In the genomic region with DNA sequence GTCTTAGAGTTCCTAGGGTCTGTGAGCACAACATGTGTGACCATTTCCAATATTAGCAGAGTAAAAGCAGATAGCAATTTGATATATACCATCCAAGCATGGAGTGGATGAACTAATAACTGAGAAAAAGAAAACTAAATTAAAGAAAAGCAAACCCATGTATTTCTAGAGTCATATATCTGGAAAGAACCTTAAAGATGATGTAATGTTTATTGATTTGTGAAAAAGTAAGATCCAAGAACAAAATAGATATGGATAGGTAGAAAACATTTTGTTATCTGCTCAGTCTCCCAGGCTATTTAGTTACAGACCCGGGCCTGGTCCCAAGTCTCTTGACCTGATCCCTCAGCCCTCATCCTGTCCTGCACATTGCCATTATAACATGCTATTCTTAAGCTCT, we compare ENCODE assay signal across 29 cellular contexts.
"Had no signal": no experiment of that assay in that cellular context is flagged by ENCODE, and none has a peak within 500 bp of the region (broad histone marks: within the 10 kb centered on the region; RNA-seq: fewer than 3 reads in every experiment).

No MANE protein-coding gene starts in this region.

- H3K4me3 ChIP-seq: stomach, suprapubic skin, testis, thoracic aorta, thyroid gland, tibial artery, tibial nerve, transverse colon, upper lobe of left lung, upper lobe of right lung, uterus, vagina had no signal

- H3K9me3 Mint-ChIP-seq: stimulated activated effector memory CD8-positive, alpha-beta T cell treated with anti-CD3 and anti-CD28 coated beads, Interleukin-12 subunit alpha, Interleukin-12 subunit beta, amount 100 ng/mL, for 72 hours; stimulated activated memory B cell treated with anti-CD40 and anti-IgM and Interleukin-4, amounts not matched to agents 10 μg/mL and 1 μg/mL and 100 μg/mL, for 72 hours; stimulated activated naive B cell treated with anti-CD40 and anti-IgM and Interleukin-4, amounts not matched to agents 10 μg/mL and 1 μg/mL and 100 μg/mL, for 72 hours; stimulated activated naive CD8-positive, alpha-beta T cell treated with anti-CD3 and anti-CD28 coated beads, Interleukin-15, amount 100 ng/mL, for 72 hours; stimulated activated naive CD8-positive, alpha-beta T cell treated with anti-CD3 and anti-CD28 coated beads, Interleukin-15, Interleukin-2, amounts not matched to agents 100 ng/mL and 50 ng/mL, for 24 hours; type B pancreatic cell had no signal

- H3K9me3 ChIP-seq: stomach, suprapubic skin, testis, thoracic aorta, thyroid gland, tibial artery, tibial nerve, transverse colon, upper lobe of left lung, upper lobe of right lung, uterus, vagina had no signal

- H3K27me3 ChIP-seq: stomach, suprapubic skin, testis, thyroid gland, tibial artery, tibial nerve, transverse colon, upper lobe of left lung, upper lobe of right lung, uterus, vagina had no signal

- H3K4me1 ChIP-seq: suprapubic skin, testis, thyroid gland, transverse colon, upper lobe of left lung, upper lobe of right lung, uterus, vagina had no signal

- H3K27me3 Mint-ChIP-seq: stimulated activated memory B cell treated with anti-CD40 and anti-IgM and Interleukin-4, amounts not matched to agents 10 μg/mL and 1 μg/mL and 100 μg/mL, for 72 hours; stimulated activated naive CD8-positive, alpha-beta T cell treated with anti-CD3 and anti-CD28 coated beads, Interleukin-15, Interleukin-2, amounts not matched to agents 100 ng/mL and 50 ng/mL, for 24 hours had no signal

- DNase-seq: stimulated activated CD4-positive, alpha-beta T cell treated with anti-CD3 and anti-CD28 coated beads, Interleukin-2, amount 100 ng/mL, for 48 hours; stimulated activated CD4-positive, alpha-beta T cell treated with anti-CD3 and anti-CD28 coated beads, Interleukin-4, amount 100 ng/mL, for 1 hour; stimulated activated CD4-positive, alpha-beta T cell treated with anti-CD3 and anti-CD28 coated beads, Interleukin-4, amount 100 ng/mL, for 24 hours; stimulated activated CD4-positive, alpha-beta T cell treated with anti-CD3 and anti-CD28 coated beads, Interleukin-4, amount 100 ng/mL, for 4 hours; stimulated activated CD8-positive, alpha-beta memory T cell treated with anti-CD3 and anti-CD28 coated beads, Interleukin-4, amount 100 ng/mL, for 48 hours; stimulated activated naive B cell treated with anti-CD40 and anti-IgM and Interleukin-4, amounts not matched to agents 10 μg/mL and 1 μg/mL and 100 μg/mL, for 72 hours; stimulated activated naive CD4-positive, alpha-beta T cell; stimulated activated naive CD4-positive, alpha-beta T cell treated with Interleukin-2 at 50 U/mL for 16 hours; stimulated activated naive CD8-positive, alpha-beta T cell treated with anti-CD3 and anti-CD28 coated beads, Interleukin-15, amount 100 ng/mL, for 72 hours; stimulated activated naive CD8-positive, alpha-beta T cell treated with anti-CD3 and anti-CD28 coated beads, Interleukin-15, Interleukin-2, amounts not matched to agents 100 U/mL and 50 U/mL, for 24 hours; stomach; substantia nigra; testis; thyroid gland; tibial artery; transverse colon; trophoblast cell; upper lobe of right lung; uterus had no signal

- H3K4me3 Mint-ChIP-seq: stimulated activated effector memory CD8-positive, alpha-beta T cell treated with anti-CD3 and anti-CD28 coated beads, Interleukin-12 subunit alpha, Interleukin-12 subunit beta, amount 100 ng/mL, for 72 hours; stimulated activated memory B cell treated with anti-CD40 and anti-IgM and Interleukin-4, amounts not matched to agents 10 μg/mL and 1 μg/mL and 100 μg/mL, for 72 hours; stimulated activated naive B cell treated with anti-CD40 and anti-IgM and Interleukin-4, amounts not matched to agents 10 μg/mL and 1 μg/mL and 100 μg/mL, for 72 hours; stimulated activated naive CD8-positive, alpha-beta T cell treated with anti-CD3 and anti-CD28 coated beads, Interleukin-15, amount 100 ng/mL, for 72 hours; stimulated activated naive CD8-positive, alpha-beta T cell treated with anti-CD3 and anti-CD28 coated beads, Interleukin-15, Interleukin-2, amounts not matched to agents 100 ng/mL and 50 ng/mL, for 24 hours; type B pancreatic cell had no signal

- ATAC-seq: stimulated activated effector memory CD8-positive, alpha-beta T cell treated with anti-CD3 and anti-CD28 coated beads, Interleukin-12 subunit alpha, Interleukin-12 subunit beta, amount 100 ng/mL, for 72 hours; stimulated activated memory B cell treated with anti-CD40 and anti-IgM and Interleukin-4, amounts not matched to agents 10 μg/mL and 1 μg/mL and 100 μg/mL, for 72 hours; stimulated activated naive B cell treated with anti-CD40 and anti-IgM and Interleukin-4, amounts not matched to agents 10 μg/mL and 1 μg/mL and 100 μg/mL, for 72 hours; stimulated activated naive CD8-positive, alpha-beta T cell treated with anti-CD3 and anti-CD28 coated beads, Interleukin-15, amount 100 ng/mL, for 72 hours; stimulated activated naive CD8-positive, alpha-beta T cell treated with anti-CD3 and anti-CD28 coated beads, Interleukin-15, Interleukin-2, amounts not matched to agents 100 U/mL and 50 U/mL, for 24 hours; upper lobe of right lung had no signal

- H3K4me1 Mint-ChIP-seq: stimulated activated naive CD8-positive, alpha-beta T cell treated with anti-CD3 and anti-CD28 coated beads, Interleukin-15, amount 100 ng/mL, for 72 hours had no signal

- H3K27ac Mint-ChIP-seq: stimulated activated effector memory CD8-positive, alpha-beta T cell treated with anti-CD3 and anti-CD28 coated beads, Interleukin-12 subunit alpha, Interleukin-12 subunit beta, amount 100 ng/mL, for 72 hours; stimulated activated memory B cell treated with anti-CD40 and anti-IgM and Interleukin-4, amounts not matched to agents 10 μg/mL and 1 μg/mL and 100 μg/mL, for 72 hours; stimulated activated naive B cell treated with anti-CD40 and anti-IgM and Interleukin-4, amounts not matched to agents 10 μg/mL and 1 μg/mL and 100 μg/mL, for 72 hours; stimulated activated naive CD8-positive, alpha-beta T cell treated with anti-CD3 and anti-CD28 coated beads, Interleukin-15, Interleukin-2, amounts not matched to agents 100 ng/mL and 50 ng/mL, for 24 hours; type B pancreatic cell had no signal

- H3K36me3 ChIP-seq: stomach, suprapubic skin, thoracic aorta, thyroid gland, tibial artery, tibial nerve, transverse colon, upper lobe of left lung, upper lobe of right lung, uterus, vagina had no signal

- FAIRE-seq: urothelium cell line had no signal

- H3K27ac ChIP-seq: stomach, suprapubic skin, testis, thoracic aorta, thyroid gland, tibial artery, tibial nerve, transverse colon, upper lobe of left lung, upper lobe of right lung, uterus, vagina had no signal

- H3K36me3 Mint-ChIP-seq: stimulated activated effector memory CD8-positive, alpha-beta T cell treated with anti-CD3 and anti-CD28 coated beads, Interleukin-12 subunit alpha, Interleukin-12 subunit beta, amount 100 ng/mL, for 72 hours; stimulated activated memory B cell treated with anti-CD40 and anti-IgM and Interleukin-4, amounts not matched to agents 10 μg/mL and 1 μg/mL and 100 μg/mL, for 72 hours; stimulated activated naive B cell treated with anti-CD40 and anti-IgM and Interleukin-4, amounts not matched to agents 10 μg/mL and 1 μg/mL and 100 μg/mL, for 72 hours; type B pancreatic cell had no signal
